In genomic region chr4:21801661-21802355, GRCh38 we compare ENCODE assay signal across 22 cellular contexts.
A peak's percentile ranks its signal among the peaks of the same experiment; 100 is the strongest.
DNase-seq lines count a peak whose midpoint lies in the region; ATAC-seq and TF ChIP-seq lines count a peak whose summit lies in the region.
"Had no signal": no experiment of that assay in that cellular context is flagged by ENCODE, and none has a peak within 500 bp of the region (broad histone marks: within the 10 kb centered on the region; RNA-seq: fewer than 3 reads in every experiment).

No MANE protein-coding gene starts in this region.

- H3K27me3 Mint-ChIP-seq in natural killer cell treated with Interleukin-12 subunit alpha and Interleukin-12 subunit beta and Interleukin-15 and Interleukin-18, amount 100 ng/mL, for 72 hours: no peaks in the 10 kb centered on the region
- H3K27me3 Mint-ChIP-seq: activated T-cell treated with anti-CD3 and anti-CD28 coated beads, Interleukin-2, amount 50 U/mL, for 24 hours; brain; dendritic cell treated with granulocyte-macrophage colony-stimulating factor and Interleukin-4, amounts not matched to agents 40 ng/mL and 50 ng/mL, for 4 days; stimulated activated naive B cell treated with anti-CD40 and anti-IgM and Interleukin-4, amounts not matched to agents 10 μg/mL and 1 μg/mL and 100 μg/mL, for 72 hours had no signal

- H3K36me3 Mint-ChIP-seq in natural killer cell treated with Interleukin-12 subunit alpha and Interleukin-12 subunit beta and Interleukin-15 and Interleukin-18, amount 100 ng/mL, for 72 hours: no peaks in the 10 kb centered on the region
- H3K36me3 Mint-ChIP-seq: brain; stimulated activated naive B cell treated with anti-CD40 and anti-IgM and Interleukin-4, amounts not matched to agents 10 μg/mL and 1 μg/mL and 100 μg/mL, for 72 hours had no signal

- no peak overlapping the region for H2AFZ ChIP-seq in IMR-90 (replicated peaks; ENCODE audit: low read length, poor library complexity)

- no peak overlapping the region for H2BK15ac ChIP-seq in IMR-90 (ENCODE audit: low read depth, low read length)

- TF ChIP-seq POLR2A in IMR-90 (IDR thresholded peaks at IDR 0.05; ENCODE audit: low read depth, low read length) (no peak), Peyer's patch (IDR thresholded peaks at IDR 0.05) (no peak)

- H4K91ac ChIP-seq in IMR-90 (ENCODE audit: insufficient read depth, low read depth, low read length): no peak overlapping the region

- ATAC-seq in IMR-90 (ENCODE audit: low read depth): peak; percentile 42
- ATAC-seq in natural killer cell treated with Interleukin-12 subunit alpha and Interleukin-12 subunit beta and Interleukin-15 and Interleukin-18, amount 100 ng/mL, for 72 hours: no peak
- ATAC-seq: activated CD8-positive, alpha-beta T cell treated with anti-CD3 and anti-CD28 coated beads for 36 hours; HepG2; Panc1; right lobe of liver; stimulated activated naive B cell treated with anti-CD40 and anti-IgM and Interleukin-4, amounts not matched to agents 10 μg/mL and 1 μg/mL and 100 μg/mL, for 72 hours had no signal

- TF ChIP-seq RAD21 in IMR-90 (IDR thresholded peaks at IDR 0.05; ENCODE audit: low read length): no peak

- intact Hi-C loops in IMR-90 (cut with micrococcal nuclease): no loop called here

- H3K9me3 Mint-ChIP-seq in natural killer cell treated with Interleukin-12 subunit alpha and Interleukin-12 subunit beta and Interleukin-15 and Interleukin-18, amount 100 ng/mL, for 72 hours: no peaks in the 10 kb centered on the region
- H3K9me3 Mint-ChIP-seq: activated CD8-positive, alpha-beta T cell treated with anti-CD3 and anti-CD28 coated beads for 36 hours; activated T-cell treated with anti-CD3 and anti-CD28 coated beads, Interleukin-2, amount 50 U/mL, for 24 hours; brain; dendritic cell treated with granulocyte-macrophage colony-stimulating factor and Interleukin-4, amounts not matched to agents 40 ng/mL and 50 ng/mL, for 4 days had no signal

- H3K4me2 ChIP-seq in IMR-90 (ENCODE audit: low read depth, low read length): no peak overlapping the region
- H3K4me2 ChIP-seq: BLaER1 had no signal

- in situ Hi-C loops in IMR-90 (cut with MboI; ENCODE audit: low sequenced_read_pairs) (loop anchor here (25.0 kb wide), 1 partner anchor 110 kb away; no protein-coding TSS in a partner anchor), astrocyte of the spinal cord (cut with HindIII; ENCODE audit: low sequenced_read_pairs) (no loop called here)

- no peaks in the 10 kb centered on the region for H3K79me1 ChIP-seq in IMR-90 (ENCODE audit: low read depth in 1 of 2, low read length in 2 of 2)

- BruUV-seq in IMR-90 (replicated peaks; lab: Mats Ljungman, UMichigan): no TSS peak

- no peak overlapping the region for H3K4me3 Mint-ChIP-seq in natural killer cell treated with Interleukin-12 subunit alpha and Interleukin-12 subunit beta and Interleukin-15 and Interleukin-18, amount 100 ng/mL, for 72 hours
- H3K4me3 Mint-ChIP-seq: activated CD8-positive, alpha-beta T cell treated with anti-CD3 and anti-CD28 coated beads for 36 hours; activated T-cell treated with anti-CD3 and anti-CD28 coated beads, Interleukin-2, amount 50 U/mL, for 24 hours; brain; dendritic cell treated with granulocyte-macrophage colony-stimulating factor and Interleukin-4, amounts not matched to agents 40 ng/mL and 50 ng/mL, for 4 days; H9; stimulated activated naive B cell treated with anti-CD40 and anti-IgM and Interleukin-4, amounts not matched to agents 10 μg/mL and 1 μg/mL and 100 μg/mL, for 72 hours had no signal

- no peak overlapping the region for H3K9ac ChIP-seq in IMR-90 (ENCODE audit: low read depth, low read length)
- H3K9ac ChIP-seq: BLaER1 had no signal

- no peak overlapping the region for H3K27ac Mint-ChIP-seq in natural killer cell treated with Interleukin-12 subunit alpha and Interleukin-12 subunit beta and Interleukin-15 and Interleukin-18, amount 100 ng/mL, for 72 hours
- H3K27ac Mint-ChIP-seq: activated CD8-positive, alpha-beta T cell treated with anti-CD3 and anti-CD28 coated beads for 36 hours; activated T-cell treated with anti-CD3 and anti-CD28 coated beads, Interleukin-2, amount 50 U/mL, for 24 hours; brain; dendritic cell treated with granulocyte-macrophage colony-stimulating factor and Interleukin-4, amounts not matched to agents 40 ng/mL and 50 ng/mL, for 4 days; H9; stimulated activated naive B cell treated with anti-CD40 and anti-IgM and Interleukin-4, amounts not matched to agents 10 μg/mL and 1 μg/mL and 100 μg/mL, for 72 hours had no signal

- H3K56ac ChIP-seq in IMR-90 (ENCODE audit: extremely low read depth, insufficient read depth, low read length): no peak overlapping the region

- H3K27ac ChIP-seq in IMR-90 (ENCODE audit: insufficient read depth, low read length) (no peak overlapping the region), Peyer's patch (no peak overlapping the region)
- H3K27ac ChIP-seq: BLaER1, left ventricle myocardium inferior, right lobe of liver, thyroid gland had no signal

- POLR2A ChIA-PET in IMR-90 (lab: Charles Lee; ENCODE audit: unreplicated experiment): interaction anchor here (0.6 kb wide), 1 partner anchor 11 kb away, joined by 3 read pairs; no protein-coding TSS in a partner anchor

- CTCF ChIA-PET in IMR-90 (lab: Yijun Ruan, JAX): interaction anchor here (0.5 kb wide), 1 partner anchor 109 kb away, joined by 3 read pairs; no protein-coding TSS in a partner anchor

- DNase-seq in IMR-90 (no peak), astrocyte of the spinal cord (ENCODE audit: low read depth, low spot score) (peak; percentile 47), glomerular visceral epithelial cell (ENCODE audit: extremely low spot score) (peak; percentile 50), Peyer's patch (no peak), NCI-H2227 (lab: John Stamatoyannopoulos, UW; ENCODE audit: unreplicated experiment) (no peak), GOT3 (lab: John Stamatoyannopoulos, UW) (no peak)
- DNase-seq in natural killer cell treated with Interleukin-12 subunit alpha and Interleukin-12 subunit beta and Interleukin-15 and Interleukin-18, amount 100 ng/mL, for 72 hours (ENCODE audit: low spot score): no peak
- DNase-seq: activated CD8-positive, alpha-beta T cell treated with anti-CD3 and anti-CD28 coated beads for 36 hours; activated naive CD4-positive, alpha-beta T cell treated with anti-CD3 and anti-CD28 coated beads, Interleukin-2, amount 50 U/mL, for 16 hours; activated T-cell treated with anti-CD3 and anti-CD28 coated beads, Interleukin-2, amount 50 U/mL, for 24 hours; H9; left ventricle myocardium inferior; NCI-H1436 treated with DMSO at 0.1 percent for 48 hours; NCI-H2171 treated with DMSO at 0.1 percent for 48 hours; right lobe of liver; stimulated activated naive B cell treated with anti-CD40 and anti-IgM and Interleukin-4, amounts not matched to agents 10 μg/mL and 1 μg/mL and 100 μg/mL, for 72 hours; thyroid gland had no signal

- no peaks in the 10 kb centered on the region for H3K4me1 Mint-ChIP-seq in natural killer cell treated with Interleukin-12 subunit alpha and Interleukin-12 subunit beta and Interleukin-15 and Interleukin-18, amount 100 ng/mL, for 72 hours (ENCODE audit: low read depth in 2 of 2)
- H3K4me1 Mint-ChIP-seq: brain; H9; stimulated activated naive B cell treated with anti-CD40 and anti-IgM and Interleukin-4, amounts not matched to agents 10 μg/mL and 1 μg/mL and 100 μg/mL, for 72 hours had no signal

- H3K4me1 ChIP-seq in IMR-90 (ENCODE audit: control insufficient read depth, insufficient read depth, low read length) (no peaks in the 10 kb centered on the region), Peyer's patch (no peaks in the 10 kb centered on the region)
- H3K4me1 ChIP-seq: BLaER1, left ventricle myocardium inferior, right lobe of liver, thyroid gland had no signal

- no peak overlapping the region for H4K8ac ChIP-seq in IMR-90 (ENCODE audit: low read depth in 2 of 2, low read length in 2 of 2)

- H3K14ac ChIP-seq in IMR-90 (replicated peaks; ENCODE audit: low read depth, low read length): no peak overlapping the region

- dilution Hi-C loops in IMR-90 (cut with HindIII; ENCODE audit: low sequenced_read_pairs, unreplicated experiment): no loop called here

- no peak overlapping the region for H2AK5ac ChIP-seq in IMR-90 (ENCODE audit: low read depth, low read length)

- WGBS in IMR-90 (ENCODE audit: extremely low coverage in 2 of 2, insufficient read length in 1 of 2), 2 experiments: 100% methylated on average over 1 of the region's 4 CpGs; no CpG with 5 or more reads in 1 of the 2 experiments

- no peaks in the 10 kb centered on the region for H3K9me1 ChIP-seq in IMR-90 (ENCODE audit: insufficient read depth, low read length)

- H3K4me3 ChIP-seq in IMR-90 (ENCODE audit: insufficient read depth, low read depth, low read length) (no peak overlapping the region), astrocyte of the spinal cord (ENCODE audit: low read depth, low read length) (no peak overlapping the region), Peyer's patch (no peak overlapping the region)
- H3K4me3 ChIP-seq: BLaER1, left ventricle myocardium inferior, right lobe of liver, thyroid gland had no signal

- no peak overlapping the region for H2BK20ac ChIP-seq in IMR-90 (ENCODE audit: low read depth, low read length)

- no peak overlapping the region for H2BK5ac ChIP-seq in IMR-90 (ENCODE audit: low read depth, low read length, poor library complexity, severe bottlenecking)

- H3K36me3 ChIP-seq in IMR-90 (ENCODE audit: control insufficient read depth, insufficient read depth, low read length) (no peaks in the 10 kb centered on the region), Peyer's patch (no peaks in the 10 kb centered on the region)
- H3K36me3 ChIP-seq: BLaER1, left ventricle myocardium inferior, right lobe of liver, thyroid gland had no signal

- no peaks in the 10 kb centered on the region for H4K20me1 ChIP-seq in IMR-90 (ENCODE audit: insufficient read depth, low read length)
- H4K20me1 ChIP-seq: BLaER1 had no signal

- H3K9me3 ChIP-seq in IMR-90 (ENCODE audit: control insufficient read depth, insufficient read depth, low read length): no peaks in the 10 kb centered on the region
- no peaks in the 10 kb centered on the region for H3K9me3 ChIP-seq in Peyer's patch
- H3K9me3 ChIP-seq: BLaER1, left ventricle myocardium inferior, right lobe of liver, thyroid gland had no signal

- H3K18ac ChIP-seq in IMR-90 (ENCODE audit: low read depth, low read length): no peak overlapping the region

- H2BK120ac ChIP-seq in IMR-90 (ENCODE audit: low read depth, low read length): no peak overlapping the region

- H3K27me3 ChIP-seq in IMR-90 (ENCODE audit: control insufficient read depth, insufficient read depth, low read length) (no peaks in the 10 kb centered on the region), Peyer's patch (no peaks in the 10 kb centered on the region)
- H3K27me3 ChIP-seq: BLaER1, right lobe of liver, thyroid gland had no signal

- H3K4ac ChIP-seq in IMR-90 (ENCODE audit: low read depth, low read length): no peak overlapping the region

- H2AK9ac ChIP-seq in IMR-90 (replicated peaks; ENCODE audit: low read depth, low read length, poor library complexity): no peak overlapping the region

- no peak overlapping the region for H3K23ac ChIP-seq in IMR-90 (ENCODE audit: low read depth, low read length)

- no peak for TF ChIP-seq CTCF in IMR-90 (conservative IDR thresholded peaks at IDR 0.05; ENCODE audit: low read depth, low read length)
- TF ChIP-seq CTCF in astrocyte of the spinal cord (IDR thresholded peaks at IDR 0.05; ENCODE audit: low read depth, low read length): no peak
- TF ChIP-seq CTCF in Peyer's patch (IDR thresholded peaks at IDR 0.05): no peak

- no peak overlapping the region for H4K5ac ChIP-seq in IMR-90 (ENCODE audit: low read depth, low read length)

Comparison
In these comparisons a context has a peak if more than half of its experiments do, and no peak if none do; other contexts are left out.
1. DNase-seq: peak in astrocyte of the spinal cord (single experiment) and glomerular visceral epithelial cell (single experiment); none in IMR-90 (single experiment), Peyer's patch (0 of 3), NCI-H2227 (single experiment), natural killer cell treated with Interleukin-12 subunit alpha and Interleukin-12 subunit beta and Interleukin-15 and Interleukin-18, amount 100 ng/mL, for 72 hours (single experiment) and GOT3 (single experiment).